ENCODE assay signal across 8 cellular contexts in genomic region chr4:163755013-163755412, GRCh38.
DNase-seq lines count a peak whose midpoint lies in the region; ATAC-seq and TF ChIP-seq lines count a peak whose summit lies in the region.

No MANE protein-coding gene starts in this region.

- no peak overlapping the region for H3K27ac Mint-ChIP-seq in activated B cell treated with CpG ODN at 0.5 μM for 24 hours

- no peak overlapping the region for H3K14ac ChIP-seq in neuronal stem cell (ENCODE audit: low read length)

- no peak overlapping the region for H2BK12ac ChIP-seq in neuronal stem cell (ENCODE audit: low read length)

- TF ChIP-seq CTCF in activated B cell treated with CpG ODN at 0.5 μM for 24 hours (IDR thresholded peaks at IDR 0.05) (no peak), smooth muscle cell (IDR thresholded peaks at IDR 0.05; ENCODE audit: borderline replicate concordance, insufficient read depth, poor library complexity, severe bottlenecking) (peak; percentile 38)

- no peaks in the 10 kb centered on the region for H3K79me2 ChIP-seq in smooth muscle cell (ENCODE audit: low read depth)

- H2BK120ac ChIP-seq in neuronal stem cell (ENCODE audit: low read depth, low read length) = no peak overlapping the region

- H3K4ac ChIP-seq in neuronal stem cell (ENCODE audit: low read length) = no peak overlapping the region

- POLR2A ChIA-PET in activated B cell treated with CpG ODN at 0.5 μM for 24 hours (lab: Charles Lee) = interaction anchor here (1.0 kb wide), 2 partner anchors 199 to 205 kb away, joined by 3 to 4 read pairs; no protein-coding TSS in a partner anchor

- no peak overlapping the region for H3K27ac ChIP-seq in smooth muscle cell (ENCODE audit: low read depth)
- H3K27ac ChIP-seq in neuronal stem cell (replicated peaks; ENCODE audit: low read length) = no peak overlapping the region

- H2AFZ ChIP-seq in smooth muscle cell (ENCODE audit: low read depth) (no peak overlapping the region), neuronal stem cell (ENCODE audit: low read length) (no peak overlapping the region)

- H4K8ac ChIP-seq in neuronal stem cell (ENCODE audit: low read depth, low read length) = no peak overlapping the region

- ATAC-seq in GM21367 (IDR thresholded peaks at IDR 0.05; ENCODE audit: unreplicated experiment) = peak; percentile 73
- peak; percentile 50 for ATAC-seq in HG03571 (IDR thresholded peaks at IDR 0.05; ENCODE audit: unreplicated experiment)
- peak; percentile 56 for ATAC-seq in activated B cell treated with CpG ODN at 0.5 μM for 24 hours (ENCODE audit: low read depth)

- H2BK15ac ChIP-seq in neuronal stem cell (ENCODE audit: low read length) = no peak overlapping the region

- H3K36me3 Mint-ChIP-seq in activated B cell treated with CpG ODN at 0.5 μM for 24 hours (ENCODE audit: low read depth) = no peaks in the 10 kb centered on the region

- no peaks in the 10 kb centered on the region for H3K9me3 Mint-ChIP-seq in activated B cell treated with CpG ODN at 0.5 μM for 24 hours

- no peak overlapping the region for H2BK5ac ChIP-seq in neuronal stem cell (ENCODE audit: low read length)

- no peak overlapping the region for H4K91ac ChIP-seq in neuronal stem cell (ENCODE audit: low read depth, low read length, poor library complexity)

- no peak overlapping the region for H2AK5ac ChIP-seq in neuronal stem cell (ENCODE audit: low read depth, low read length)

- H3K27me3 Mint-ChIP-seq in activated B cell treated with CpG ODN at 0.5 μM for 24 hours = peaks cover 4% of the 10 kb centered on the region

- H3K79me1 ChIP-seq in neuronal stem cell (ENCODE audit: low read depth, low read length) = no peaks in the 10 kb centered on the region

- no peak overlapping the region for H3K18ac ChIP-seq in neuronal stem cell (ENCODE audit: low read length)

- no peaks in the 10 kb centered on the region for H3K9me3 ChIP-seq in smooth muscle cell (replicated peaks; ENCODE audit: low read depth)
- no peaks in the 10 kb centered on the region for H3K9me3 ChIP-seq in neuronal stem cell (replicated peaks in 1 of 2; ENCODE audit: control insufficient read depth in 2 of 2, insufficient read depth in 1 of 2, low read depth in 1 of 2, low read length in 2 of 2)

- no peak overlapping the region for H3K9ac ChIP-seq in smooth muscle cell (ENCODE audit: low read depth)
- H3K9ac ChIP-seq in neuronal stem cell (ENCODE audit: low read depth, low read length, poor library complexity) = no peak overlapping the region

- DNase-seq in D341Med (ENCODE audit: low spot score) = peak; percentile 39
- no peak for DNase-seq in activated B cell treated with CpG ODN at 0.5 μM for 24 hours
- no peak for DNase-seq in smooth muscle cell (lab: John Stamatoyannopoulos, UW; ENCODE audit: unreplicated experiment)
- no peak for DNase-seq in GM19238 (ENCODE audit: insufficient read length, low spot score)
- DNase-seq in stimulated activated CD8-positive, alpha-beta memory T cell treated with anti-CD3 and anti-CD28 coated beads, Interleukin-4, amount 100 ng/mL, for 48 hours = no peak
- no peak for DNase-seq in neuronal stem cell (ENCODE audit: low spot score)

- CTCF ChIA-PET in activated B cell treated with CpG ODN at 0.5 μM for 24 hours (lab: Charles Lee) = interaction anchor here (0.8 to 4.9 kb wide), 11 partner anchors 8 to 1230 kb away, joined by 3 to 167 read pairs (median 4); no protein-coding TSS in a partner anchor

- H3F3A ChIP-seq in smooth muscle cell (ENCODE audit: low read depth) = no peaks in the 10 kb centered on the region

- H3K23ac ChIP-seq in neuronal stem cell (ENCODE audit: low read depth, low read length, poor library complexity) = no peak overlapping the region

- intact Hi-C loops in activated B cell treated with CpG ODN at 0.5 μM for 24 hours (cut with micrococcal nuclease) = loop anchor here (1.0 to 5.0 kb wide), 8 partner anchors 74 to 1258 kb away; partner anchors contain the start of gene NAF1

- H3K4me3 ChIP-seq in smooth muscle cell (no peak overlapping the region), neuronal stem cell (ENCODE audit: low read length in 2 of 2) (no peak overlapping the region)

- no peak overlapping the region for H3K4me2 ChIP-seq in smooth muscle cell
- no peak overlapping the region for H3K4me2 ChIP-seq in neuronal stem cell (ENCODE audit: insufficient read depth, low read length, poor library complexity, severe bottlenecking)

- H3K4me1 ChIP-seq in smooth muscle cell (ENCODE audit: low read depth) (no peaks in the 10 kb centered on the region), neuronal stem cell (ENCODE audit: control insufficient read depth in 2 of 2, insufficient read depth in 1 of 2, low read depth in 1 of 2, low read length in 2 of 2) (no peaks in the 10 kb centered on the region)

- H3K36me3 ChIP-seq in smooth muscle cell (ENCODE audit: low read depth) (no peaks in the 10 kb centered on the region), neuronal stem cell (replicated peaks in 1 of 2; ENCODE audit: control insufficient read depth in 2 of 2, insufficient read depth in 2 of 2, low read length in 2 of 2) (no peaks in the 10 kb centered on the region)

- no peaks in the 10 kb centered on the region for H4K20me1 ChIP-seq in smooth muscle cell (ENCODE audit: low read depth)

- H3K27me3 ChIP-seq in smooth muscle cell (ENCODE audit: low read depth) = no peaks in the 10 kb centered on the region
- H3K27me3 ChIP-seq in neuronal stem cell (ENCODE audit: control insufficient read depth in 3 of 3, insufficient read depth in 3 of 3, low read depth in 1 of 3, low read length in 3 of 3) = no peaks in the 10 kb centered on the region

- peak overlapping the region; percentile 8 for H3K4me3 Mint-ChIP-seq in activated B cell treated with CpG ODN at 0.5 μM for 24 hours

- WGBS in smooth muscle cell (ENCODE audit: low lambda C conversion rate) = 43% methylated on average over 3 of the region's 3 CpGs
- no CpG with 5 or more reads among the region's 3 CpGs for WGBS in neuronal stem cell (ENCODE audit: extremely low coverage in 2 of 2, insufficient read length in 2 of 2, insufficient replicate concordance in 1 of 2), 2 donors

- peaks cover 3% of the 10 kb centered on the region for H3K4me1 Mint-ChIP-seq in activated B cell treated with CpG ODN at 0.5 μM for 24 hours
